ENCODE assay signal across 10 cellular contexts in the genomic region with DNA sequence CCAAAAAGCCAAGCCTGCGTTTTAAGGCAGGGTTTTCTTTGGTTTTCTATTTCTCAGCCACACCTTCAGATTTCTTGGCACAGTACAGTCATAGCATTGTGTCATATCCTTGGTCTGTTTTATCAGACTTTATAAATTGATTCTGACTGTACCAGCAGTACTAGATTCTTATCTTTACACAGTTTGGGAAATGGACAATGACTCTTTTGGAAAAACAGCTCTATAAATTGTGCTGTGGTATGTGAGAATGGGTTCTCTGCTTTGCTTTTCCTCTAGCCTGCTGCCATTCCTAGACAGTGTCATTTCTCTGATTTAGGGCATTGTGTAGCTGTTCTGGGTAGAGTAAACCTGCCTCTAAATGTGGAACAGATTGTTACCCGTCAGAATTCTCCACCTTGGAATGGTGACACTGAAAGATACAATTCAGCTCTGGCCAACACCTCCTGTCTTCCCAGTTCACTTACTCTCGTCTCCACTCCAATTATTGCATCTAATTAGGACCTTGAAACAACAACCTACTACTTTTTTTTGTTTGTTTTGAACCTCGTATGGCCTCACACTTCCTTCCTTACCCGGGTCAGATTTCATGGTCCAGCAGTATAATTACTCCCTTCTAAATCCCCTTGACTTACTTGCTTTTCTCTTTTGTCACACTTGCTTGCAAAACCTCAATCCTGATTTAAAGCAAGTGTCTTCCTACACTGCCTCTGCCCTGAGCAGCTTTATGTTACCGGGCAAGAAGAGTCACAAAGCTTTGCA.
A peak's percentile ranks its signal among the peaks of the same experiment; 100 is the strongest.
DNase-seq lines count a peak whose midpoint lies in the region; ATAC-seq and TF ChIP-seq lines count a peak whose summit lies in the region.
"Had no signal": no experiment of that assay in that cellular context is flagged by ENCODE, and none has a peak within 500 bp of the region (broad histone marks: within the 10 kb centered on the region; RNA-seq: fewer than 3 reads in every experiment).

No MANE protein-coding gene starts in this region.

- H3K27me3 Mint-ChIP-seq in Caco-2 (ENCODE audit: insufficient read depth, unreplicated experiment), result no peaks in the 10 kb centered on the region
- H3K27me3 Mint-ChIP-seq: naive thymus-derived CD8-positive, alpha-beta T cell had no signal

- H3K36me3 ChIP-seq in Caco-2 (ENCODE audit: control insufficient read depth, insufficient read depth, low read length), result no peaks in the 10 kb centered on the region

- ATAC-seq in HG02973 (IDR thresholded peaks at IDR 0.05; ENCODE audit: unreplicated experiment), result no peak
- ATAC-seq: naive thymus-derived CD8-positive, alpha-beta T cell had no signal

- H3K9me3 Mint-ChIP-seq in Caco-2 (ENCODE audit: unreplicated experiment), result no peaks in the 10 kb centered on the region
- H3K9me3 Mint-ChIP-seq: naive thymus-derived CD8-positive, alpha-beta T cell had no signal

- peak; percentile 54 for DNase-seq in AG10803 (ENCODE audit: low read depth)
- peak; percentile 27 for DNase-seq in NCI-H146 (lab: John Stamatoyannopoulos, UW)
- DNase-seq in dedifferentiated amniotic fluid mesenchymal stem cell (ENCODE audit: extremely low spot score), result peak; percentile 88
- peak; percentile 34 for DNase-seq in myocyte (ENCODE audit: low read depth)
- no peak for DNase-seq in COLO668 (lab: John Stamatoyannopoulos, UW; ENCODE audit: unreplicated experiment)
- no peak for DNase-seq in NCI-H774 (lab: John Stamatoyannopoulos, UW)
- DNase-seq in Caco-2, result no peak
- DNase-seq: activated CD8-positive, alpha-beta memory T cell treated with anti-CD3 and anti-CD28 coated beads, Interleukin-2, amount 50 U/mL, for 48 hours; naive thymus-derived CD8-positive, alpha-beta T cell had no signal

- H3K9me3 ChIP-seq in Caco-2, result no peaks in the 10 kb centered on the region

- POLR2A ChIA-PET in Caco-2 (lab: Charles Lee), result no interaction called here

- no peak overlapping the region for H3K27ac Mint-ChIP-seq in Caco-2 (ENCODE audit: unreplicated experiment)
- H3K27ac Mint-ChIP-seq: naive thymus-derived CD8-positive, alpha-beta T cell had no signal

- intact Hi-C loops in Caco-2 (cut with micrococcal nuclease; ENCODE audit: unreplicated experiment), result no loop called here

- no peaks in the 10 kb centered on the region for H3K27me3 ChIP-seq in Caco-2 (replicated peaks; ENCODE audit: control insufficient read depth, insufficient read depth, low read length)

- H3K4me1 ChIP-seq in Caco-2, result peaks cover 13% of the 10 kb centered on the region

- no peak overlapping the region for H3K4me3 Mint-ChIP-seq in Caco-2 (ENCODE audit: unreplicated experiment)
- H3K4me3 Mint-ChIP-seq: naive thymus-derived CD8-positive, alpha-beta T cell had no signal

- CTCF ChIA-PET in Caco-2 (lab: Charles Lee), result no interaction called here

- H3K4me3 ChIP-seq in AG10803 (ENCODE audit: low read length) (no peak overlapping the region), Caco-2 (ENCODE audit: low read depth, low read length) (no peak overlapping the region)

- H3K36me3 Mint-ChIP-seq in Caco-2 (ENCODE audit: insufficient read depth, unreplicated experiment), result no peaks in the 10 kb centered on the region

- no peaks in the 10 kb centered on the region for H3K4me1 Mint-ChIP-seq in Caco-2 (ENCODE audit: low read depth, unreplicated experiment)
- H3K4me1 Mint-ChIP-seq: naive thymus-derived CD8-positive, alpha-beta T cell had no signal

- BruUV-seq in Caco-2 (replicated peaks; lab: Mats Ljungman, UMichigan), result no TSS peak

- TF ChIP-seq CTCF in AG10803 (conservative IDR thresholded peaks at IDR 0.05; ENCODE audit: low read length) (no peak), Caco-2 (IDR thresholded peaks at IDR 0.05; ENCODE audit: insufficient read depth in 1 of 2, low read depth in 1 of 2, low read length in 1 of 2, severe bottlenecking in 1 of 2, unreplicated experiment in 1 of 2) (no peak)

Comparison
In these comparisons a context has a peak if more than half of its experiments do, and no peak if none do; other contexts are left out.
1. DNase-seq: peak in AG10803 (single experiment), NCI-H146 (single experiment), dedifferentiated amniotic fluid mesenchymal stem cell (single experiment) and myocyte (single experiment); none in COLO668 (single experiment), NCI-H774 (single experiment) and Caco-2 (0 of 2).